ENCODE assay signal across 1 cellular context in the genomic region with DNA sequence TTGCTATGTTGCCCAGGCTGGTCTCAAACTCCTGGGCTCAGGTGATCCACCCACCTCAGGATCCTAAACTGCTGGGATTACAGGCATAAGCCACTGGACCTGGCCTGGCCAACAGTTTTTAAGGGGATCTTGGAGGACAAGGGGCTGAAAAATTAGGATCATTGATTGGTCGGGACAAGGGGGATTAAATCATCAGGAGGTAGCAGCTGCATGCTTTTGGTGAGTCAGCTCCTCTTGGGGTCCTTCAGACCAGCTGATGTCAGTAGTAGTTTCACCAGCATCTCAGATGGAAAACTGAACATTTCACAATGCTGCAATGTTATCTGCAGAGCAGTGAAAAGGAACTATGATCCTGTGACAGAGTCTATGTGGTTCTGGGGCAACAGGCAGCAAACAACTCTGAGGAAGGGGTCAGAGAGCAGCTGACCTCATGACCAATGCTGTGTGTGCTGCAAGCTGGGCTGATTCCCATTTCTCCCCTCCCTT.
TF ChIP-seq lines count a peak whose summit lies in the region.

No MANE protein-coding gene starts in this region.

TF ChIP-seq in HepG2, 621 proteins besides CTCF, POLR2A, EP300 and RAD21 (continued from another document and continues in another):
- TF ChIP-seq RELA (CRISPR knock-in tag; IDR thresholded peaks at IDR 0.05) (no peak), ZFP36L2 (CRISPR knock-in tag; IDR thresholded peaks at IDR 0.05) (no peak), SOX6 (IDR thresholded peaks at IDR 0.05) (no peak), SOX6 (CRISPR knock-in tag; IDR thresholded peaks at IDR 0.05) (peak; percentile 84), KDM2A (CRISPR knock-in tag; IDR thresholded peaks at IDR 0.05; ENCODE audit: borderline replicate concordance, low read depth) (no peak), ZNF260 (CRISPR knock-in tag; IDR thresholded peaks at IDR 0.05; ENCODE audit: borderline replicate concordance, low read depth) (no peak), SIX1 (CRISPR knock-in tag; IDR thresholded peaks at IDR 0.05; ENCODE audit: borderline replicate concordance) (0 out of 2 replicates have a peak, but pooled peaks have one; percentile 63), ZNF354B (CRISPR knock-in tag; IDR thresholded peaks at IDR 0.05) (no peak), KMT2B (CRISPR knock-in tag; IDR thresholded peaks at IDR 0.05) (0 out of 2 replicates have a peak, but pooled peaks have one; percentile 21), HNRNPLL (IDR thresholded peaks at IDR 0.05; ENCODE audit: low read depth, low read length, poor library complexity, severe bottlenecking) (no peak), FOXK2 (IDR thresholded peaks at IDR 0.05) (peak; percentile 20; the same call in 1 of the 2 replicates), IRX3 (CRISPR knock-in tag; IDR thresholded peaks at IDR 0.05; ENCODE audit: borderline replicate concordance, low read depth) (no peak), KLF6 (CRISPR knock-in tag; IDR thresholded peaks at IDR 0.05) (no peak), MAFG (CRISPR knock-in tag; IDR thresholded peaks at IDR 0.05) (no peak), ZNF775 (CRISPR knock-in tag; IDR thresholded peaks at IDR 0.05; ENCODE audit: borderline replicate concordance) (no peak), SCMH1 (CRISPR knock-in tag; IDR thresholded peaks at IDR 0.05; ENCODE audit: borderline replicate concordance) (no peak), ZNF678 (CRISPR knock-in tag; IDR thresholded peaks at IDR 0.05) (no peak), NFYC (CRISPR knock-in tag; IDR thresholded peaks at IDR 0.05) (0 out of 2 replicates have a peak, but pooled peaks have one; percentile 18), TCF7 (IDR thresholded peaks at IDR 0.05; ENCODE audit: low read depth) (peak; percentile 13; the same call in 1 of the 2 replicates), RAD51 (IDR thresholded peaks at IDR 0.05; ENCODE audit: borderline replicate concordance) (no peak), ZNF589 (CRISPR knock-in tag; conservative IDR thresholded peaks at IDR 0.05) (no peak), TAF1 (CRISPR knock-in tag; IDR thresholded peaks at IDR 0.05) (no peak), ZNF44 (CRISPR knock-in tag; IDR thresholded peaks at IDR 0.05) (no peak), RXRA (CRISPR knock-in tag; IDR thresholded peaks at IDR 0.05) (peak; percentile 53; the same call in 1 of the 2 replicates), GPBP1L1 (CRISPR knock-in tag; IDR thresholded peaks at IDR 0.05) (no peak), CAMTA2 (CRISPR knock-in tag; IDR thresholded peaks at IDR 0.05; ENCODE audit: borderline replicate concordance) (no peak), ZNF160 (CRISPR knock-in tag; IDR thresholded peaks at IDR 0.05) (no peak), ZBTB3 (CRISPR knock-in tag; IDR thresholded peaks at IDR 0.05; ENCODE audit: borderline replicate concordance, low read depth) (no peak), MYPOP (CRISPR knock-in tag; IDR thresholded peaks at IDR 0.05) (no peak), ZNF615 (CRISPR knock-in tag; IDR thresholded peaks at IDR 0.05; ENCODE audit: borderline replicate concordance) (no peak), NCOA2 (CRISPR knock-in tag; IDR thresholded peaks at IDR 0.05) (peak; percentile 74), ZSCAN30 (CRISPR knock-in tag; IDR thresholded peaks at IDR 0.05) (no peak), ZBTB1 (CRISPR knock-in tag; IDR thresholded peaks at IDR 0.05; ENCODE audit: borderline replicate concordance) (no peak), ZNF468 (CRISPR knock-in tag; IDR thresholded peaks at IDR 0.05) (no peak)
- TF ChIP-seq, protein P1, sequence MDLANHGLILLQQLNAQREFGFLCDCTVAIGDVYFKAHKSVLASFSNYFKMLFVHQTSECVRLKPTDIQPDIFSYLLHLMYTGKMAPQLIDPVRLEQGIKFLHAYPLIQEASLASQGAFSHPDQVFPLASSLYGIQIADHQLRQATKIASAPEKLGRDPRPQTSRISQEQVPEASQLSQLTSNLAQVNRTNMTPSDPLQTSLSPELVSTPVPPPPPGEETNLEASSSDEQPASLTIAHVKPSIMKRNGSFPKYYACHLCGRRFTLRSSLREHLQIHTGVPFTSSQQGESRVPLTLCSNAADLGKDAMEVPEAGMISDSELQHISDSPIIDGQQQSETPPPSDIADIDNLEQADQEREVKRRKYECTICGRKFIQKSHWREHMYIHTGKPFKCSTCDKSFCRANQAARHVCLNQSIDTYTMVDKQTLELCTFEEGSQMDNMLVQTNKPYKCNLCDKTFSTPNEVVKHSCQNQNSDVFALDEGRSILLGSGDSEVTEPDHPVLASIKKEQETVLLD (CRISPR knock-in tag; IDR thresholded peaks at IDR 0.05; ENCODE audit: low read depth): no peak
- TF ChIP-seq, protein P2, sequence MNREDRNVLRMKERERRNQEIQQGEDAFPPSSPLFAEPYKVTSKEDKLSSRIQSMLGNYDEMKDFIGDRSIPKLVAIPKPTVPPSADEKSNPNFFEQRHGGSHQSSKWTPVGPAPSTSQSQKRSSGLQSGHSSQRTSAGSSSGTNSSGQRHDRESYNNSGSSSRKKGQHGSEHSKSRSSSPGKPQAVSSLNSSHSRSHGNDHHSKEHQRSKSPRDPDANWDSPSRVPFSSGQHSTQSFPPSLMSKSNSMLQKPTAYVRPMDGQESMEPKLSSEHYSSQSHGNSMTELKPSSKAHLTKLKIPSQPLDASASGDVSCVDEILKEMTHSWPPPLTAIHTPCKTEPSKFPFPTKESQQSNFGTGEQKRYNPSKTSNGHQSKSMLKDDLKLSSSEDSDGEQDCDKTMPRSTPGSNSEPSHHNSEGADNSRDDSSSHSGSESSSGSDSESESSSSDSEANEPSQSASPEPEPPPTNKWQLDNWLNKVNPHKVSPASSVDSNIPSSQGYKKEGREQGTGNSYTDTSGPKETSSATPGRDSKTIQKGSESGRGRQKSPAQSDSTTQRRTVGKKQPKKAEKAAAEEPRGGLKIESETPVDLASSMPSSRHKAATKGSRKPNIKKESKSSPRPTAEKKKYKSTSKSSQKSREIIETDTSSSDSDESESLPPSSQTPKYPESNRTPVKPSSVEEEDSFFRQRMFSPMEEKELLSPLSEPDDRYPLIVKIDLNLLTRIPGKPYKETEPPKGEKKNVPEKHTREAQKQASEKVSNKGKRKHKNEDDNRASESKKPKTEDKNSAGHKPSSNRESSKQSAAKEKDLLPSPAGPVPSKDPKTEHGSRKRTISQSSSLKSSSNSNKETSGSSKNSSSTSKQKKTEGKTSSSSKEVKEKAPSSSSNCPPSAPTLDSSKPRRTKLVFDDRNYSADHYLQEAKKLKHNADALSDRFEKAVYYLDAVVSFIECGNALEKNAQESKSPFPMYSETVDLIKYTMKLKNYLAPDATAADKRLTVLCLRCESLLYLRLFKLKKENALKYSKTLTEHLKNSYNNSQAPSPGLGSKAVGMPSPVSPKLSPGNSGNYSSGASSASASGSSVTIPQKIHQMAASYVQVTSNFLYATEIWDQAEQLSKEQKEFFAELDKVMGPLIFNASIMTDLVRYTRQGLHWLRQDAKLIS (CRISPR knock-in tag; IDR thresholded peaks at IDR 0.05): no peak
- TF ChIP-seq, protein P3, sequence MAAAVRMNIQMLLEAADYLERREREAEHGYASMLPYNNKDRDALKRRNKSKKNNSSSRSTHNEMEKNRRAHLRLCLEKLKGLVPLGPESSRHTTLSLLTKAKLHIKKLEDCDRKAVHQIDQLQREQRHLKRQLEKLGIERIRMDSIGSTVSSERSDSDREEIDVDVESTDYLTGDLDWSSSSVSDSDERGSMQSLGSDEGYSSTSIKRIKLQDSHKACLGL (CRISPR knock-in tag; IDR thresholded peaks at IDR 0.05): no peak
- TF ChIP-seq, protein P4, sequence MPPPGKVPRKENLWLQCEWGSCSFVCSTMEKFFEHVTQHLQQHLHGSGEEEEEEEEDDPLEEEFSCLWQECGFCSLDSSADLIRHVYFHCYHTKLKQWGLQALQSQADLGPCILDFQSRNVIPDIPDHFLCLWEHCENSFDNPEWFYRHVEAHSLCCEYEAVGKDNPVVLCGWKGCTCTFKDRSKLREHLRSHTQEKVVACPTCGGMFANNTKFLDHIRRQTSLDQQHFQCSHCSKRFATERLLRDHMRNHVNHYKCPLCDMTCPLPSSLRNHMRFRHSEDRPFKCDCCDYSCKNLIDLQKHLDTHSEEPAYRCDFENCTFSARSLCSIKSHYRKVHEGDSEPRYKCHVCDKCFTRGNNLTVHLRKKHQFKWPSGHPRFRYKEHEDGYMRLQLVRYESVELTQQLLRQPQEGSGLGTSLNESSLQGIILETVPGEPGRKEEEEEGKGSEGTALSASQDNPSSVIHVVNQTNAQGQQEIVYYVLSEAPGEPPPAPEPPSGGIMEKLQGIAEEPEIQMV (CRISPR knock-in tag; IDR thresholded peaks at IDR 0.05; ENCODE audit: low read depth): no peak
- TF ChIP-seq, protein P5, sequence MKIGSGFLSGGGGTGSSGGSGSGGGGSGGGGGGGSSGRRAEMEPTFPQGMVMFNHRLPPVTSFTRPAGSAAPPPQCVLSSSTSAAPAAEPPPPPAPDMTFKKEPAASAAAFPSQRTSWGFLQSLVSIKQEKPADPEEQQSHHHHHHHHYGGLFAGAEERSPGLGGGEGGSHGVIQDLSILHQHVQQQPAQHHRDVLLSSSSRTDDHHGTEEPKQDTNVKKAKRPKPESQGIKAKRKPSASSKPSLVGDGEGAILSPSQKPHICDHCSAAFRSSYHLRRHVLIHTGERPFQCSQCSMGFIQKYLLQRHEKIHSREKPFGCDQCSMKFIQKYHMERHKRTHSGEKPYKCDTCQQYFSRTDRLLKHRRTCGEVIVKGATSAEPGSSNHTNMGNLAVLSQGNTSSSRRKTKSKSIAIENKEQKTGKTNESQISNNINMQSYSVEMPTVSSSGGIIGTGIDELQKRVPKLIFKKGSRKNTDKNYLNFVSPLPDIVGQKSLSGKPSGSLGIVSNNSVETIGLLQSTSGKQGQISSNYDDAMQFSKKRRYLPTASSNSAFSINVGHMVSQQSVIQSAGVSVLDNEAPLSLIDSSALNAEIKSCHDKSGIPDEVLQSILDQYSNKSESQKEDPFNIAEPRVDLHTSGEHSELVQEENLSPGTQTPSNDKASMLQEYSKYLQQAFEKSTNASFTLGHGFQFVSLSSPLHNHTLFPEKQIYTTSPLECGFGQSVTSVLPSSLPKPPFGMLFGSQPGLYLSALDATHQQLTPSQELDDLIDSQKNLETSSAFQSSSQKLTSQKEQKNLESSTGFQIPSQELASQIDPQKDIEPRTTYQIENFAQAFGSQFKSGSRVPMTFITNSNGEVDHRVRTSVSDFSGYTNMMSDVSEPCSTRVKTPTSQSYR (CRISPR knock-in tag; IDR thresholded peaks at IDR 0.05; ENCODE audit: borderline replicate concordance): peak; percentile 62; the same call in 1 of the 2 replicates
- TF ChIP-seq, protein P6, sequence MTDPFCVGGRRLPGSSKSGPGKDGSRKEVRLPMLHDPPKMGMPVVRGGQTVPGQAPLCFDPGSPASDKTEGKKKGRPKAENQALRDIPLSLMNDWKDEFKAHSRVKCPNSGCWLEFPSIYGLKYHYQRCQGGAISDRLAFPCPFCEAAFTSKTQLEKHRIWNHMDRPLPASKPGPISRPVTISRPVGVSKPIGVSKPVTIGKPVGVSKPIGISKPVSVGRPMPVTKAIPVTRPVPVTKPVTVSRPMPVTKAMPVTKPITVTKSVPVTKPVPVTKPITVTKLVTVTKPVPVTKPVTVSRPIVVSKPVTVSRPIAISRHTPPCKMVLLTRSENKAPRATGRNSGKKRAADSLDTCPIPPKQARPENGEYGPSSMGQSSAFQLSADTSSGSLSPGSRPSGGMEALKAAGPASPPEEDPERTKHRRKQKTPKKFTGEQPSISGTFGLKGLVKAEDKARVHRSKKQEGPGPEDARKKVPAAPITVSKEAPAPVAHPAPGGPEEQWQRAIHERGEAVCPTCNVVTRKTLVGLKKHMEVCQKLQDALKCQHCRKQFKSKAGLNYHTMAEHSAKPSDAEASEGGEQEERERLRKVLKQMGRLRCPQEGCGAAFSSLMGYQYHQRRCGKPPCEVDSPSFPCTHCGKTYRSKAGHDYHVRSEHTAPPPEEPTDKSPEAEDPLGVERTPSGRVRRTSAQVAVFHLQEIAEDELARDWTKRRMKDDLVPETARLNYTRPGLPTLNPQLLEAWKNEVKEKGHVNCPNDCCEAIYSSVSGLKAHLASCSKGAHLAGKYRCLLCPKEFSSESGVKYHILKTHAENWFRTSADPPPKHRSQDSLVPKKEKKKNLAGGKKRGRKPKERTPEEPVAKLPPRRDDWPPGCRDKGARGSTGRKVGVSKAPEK (CRISPR knock-in tag; IDR thresholded peaks at IDR 0.05; ENCODE audit: borderline replicate concordance): no peak
- TF ChIP-seq, protein P7, sequence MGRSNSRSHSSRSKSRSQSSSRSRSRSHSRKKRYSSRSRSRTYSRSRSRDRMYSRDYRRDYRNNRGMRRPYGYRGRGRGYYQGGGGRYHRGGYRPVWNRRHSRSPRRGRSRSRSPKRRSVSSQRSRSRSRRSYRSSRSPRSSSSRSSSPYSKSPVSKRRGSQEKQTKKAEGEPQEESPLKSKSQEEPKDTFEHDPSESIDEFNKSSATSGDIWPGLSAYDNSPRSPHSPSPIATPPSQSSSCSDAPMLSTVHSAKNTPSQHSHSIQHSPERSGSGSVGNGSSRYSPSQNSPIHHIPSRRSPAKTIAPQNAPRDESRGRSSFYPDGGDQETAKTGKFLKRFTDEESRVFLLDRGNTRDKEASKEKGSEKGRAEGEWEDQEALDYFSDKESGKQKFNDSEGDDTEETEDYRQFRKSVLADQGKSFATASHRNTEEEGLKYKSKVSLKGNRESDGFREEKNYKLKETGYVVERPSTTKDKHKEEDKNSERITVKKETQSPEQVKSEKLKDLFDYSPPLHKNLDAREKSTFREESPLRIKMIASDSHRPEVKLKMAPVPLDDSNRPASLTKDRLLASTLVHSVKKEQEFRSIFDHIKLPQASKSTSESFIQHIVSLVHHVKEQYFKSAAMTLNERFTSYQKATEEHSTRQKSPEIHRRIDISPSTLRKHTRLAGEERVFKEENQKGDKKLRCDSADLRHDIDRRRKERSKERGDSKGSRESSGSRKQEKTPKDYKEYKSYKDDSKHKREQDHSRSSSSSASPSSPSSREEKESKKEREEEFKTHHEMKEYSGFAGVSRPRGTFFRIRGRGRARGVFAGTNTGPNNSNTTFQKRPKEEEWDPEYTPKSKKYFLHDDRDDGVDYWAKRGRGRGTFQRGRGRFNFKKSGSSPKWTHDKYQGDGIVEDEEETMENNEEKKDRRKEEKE (IDR thresholded peaks at IDR 0.05): no peak
